In genomic region chr6:157594292-157594691, GRCh38 we compare ENCODE assay signal across 1 cellular context.
TF ChIP-seq lines count a peak whose summit lies in the region.

No MANE protein-coding gene starts in this region.

TF ChIP-seq in K562, 482 proteins besides CTCF, POLR2A, EP300 and RAD21 (continued from another document):
- TF ChIP-seq ZNF318 (IDR thresholded peaks at IDR 0.05; ENCODE audit: borderline replicate concordance in 1 of 2, low read depth in 1 of 2) = no peak
- TF ChIP-seq NRF1 (conservative IDR thresholded peaks at IDR 0.05 in 1 of 2, IDR thresholded peaks at IDR 0.05 in 1 of 2) = no peak
- no peak for TF ChIP-seq ETS2 (tag; IDR thresholded peaks at IDR 0.05; ENCODE audit: borderline replicate concordance, poor library complexity, severe bottlenecking)
TF ChIP-seq in K562: peak in this region for 0.
